Comparison of ENCODE assay signal across 8 cellular contexts in genomic region chr7:117871778-117872538, GRCh38. TPM values are rescaled to one million over a fixed set of nuclear protein-coding genes. Genes with fewer than 3 reads are reported as not detected.
DNase-seq lines count a peak whose midpoint lies in the region; ATAC-seq and TF ChIP-seq lines count a peak whose summit lies in the region.

No MANE protein-coding gene starts in this region.

- H3K4me3 ChIP-seq in ACC112 (ENCODE audit: low read depth, low read length) (0 out of 2 replicates have a peak overlapping the region, but pooled peaks have one; percentile 69), epithelial cell of proximal tubule (ENCODE audit: low read depth, low read length) (peak overlapping the region; percentile 92), mucosa of stomach (ENCODE audit: low read length) (no peak overlapping the region)

- ATAC-seq in HG03196 (IDR thresholded peaks at IDR 0.05; ENCODE audit: unreplicated experiment) (no peak), HG03571 (IDR thresholded peaks at IDR 0.05; ENCODE audit: unreplicated experiment) (no peak)

- H3K4me1 ChIP-seq in ACC112 (ENCODE audit: control insufficient read depth, insufficient read depth, low read length, unreplicated experiment) (no peaks in the 10 kb centered on the region), mucosa of stomach (ENCODE audit: control insufficient read depth, insufficient read depth, low read length) (peaks cover 5% of the 10 kb centered on the region)

- H3K79me2 ChIP-seq in ACC112 (ENCODE audit: control insufficient read depth, insufficient read depth, low read length, unreplicated experiment), result no peaks in the 10 kb centered on the region

- H3K27ac ChIP-seq in ACC112 (ENCODE audit: low read depth, low read length), result no peak overlapping the region

- H3K9ac ChIP-seq in mucosa of stomach (ENCODE audit: low read length), result peak overlapping the region; percentile 53

- H3K9me3 ChIP-seq in mucosa of stomach (ENCODE audit: control insufficient read depth, low read length), result no peaks in the 10 kb centered on the region

- H3K36me3 ChIP-seq in ACC112 (ENCODE audit: insufficient read depth, low read length) (no peaks in the 10 kb centered on the region), mucosa of stomach (ENCODE audit: control insufficient read depth, insufficient read depth, low read length) (no peaks in the 10 kb centered on the region)

- H3K27me3 ChIP-seq in ACC112 (ENCODE audit: insufficient read depth, low read length) (peaks cover 82% of the 10 kb centered on the region), mucosa of stomach (ENCODE audit: control insufficient read depth, insufficient read depth, low read length) (peaks cover 38% of the 10 kb centered on the region)

- H2AFZ ChIP-seq in ACC112 (ENCODE audit: low read length, unreplicated experiment), result no peak overlapping the region

- DNase-seq in NCI-H187 (lab: John Stamatoyannopoulos, UW) (peak; percentile 69 to 77), epithelial cell of proximal tubule (ENCODE audit: low read depth) (no peak), DMS114 treated with DMSO at 0.1 percent for 48 hours (lab: John Stamatoyannopoulos, UW; ENCODE audit: unreplicated experiment) (no peak)
- no peak for DNase-seq in stimulated activated CD4-positive, alpha-beta T cell treated with anti-CD3 and anti-CD28 coated beads, Interleukin-12 subunit alpha, Interleukin-12 subunit beta, amount 100 ng/mL, for 4 hours

- no peak for TF ChIP-seq CTCF in epithelial cell of proximal tubule (conservative IDR thresholded peaks at IDR 0.05; ENCODE audit: low read depth, low read length)

RNA-seq across cellular contexts. Expression of gene CTTNBP2, which starts 1.3 kb away (rescaled TPM):
- 1.8 and 2.0 TPM in 2 replicates for total RNA-seq in epithelial cell of proximal tubule

Comparison
In these comparisons a context has a peak if more than half of its experiments do, and no peak if none do; other contexts are left out.
1. DNase-seq: peak in NCI-H187 (2 of 2); none in epithelial cell of proximal tubule (single experiment), DMS114 treated with DMSO at 0.1 percent for 48 hours (single experiment) and stimulated activated CD4-positive, alpha-beta T cell treated with anti-CD3 and anti-CD28 coated beads, Interleukin-12 subunit alpha, Interleukin-12 subunit beta, amount 100 ng/mL, for 4 hours (single experiment).